In the genomic region with DNA sequence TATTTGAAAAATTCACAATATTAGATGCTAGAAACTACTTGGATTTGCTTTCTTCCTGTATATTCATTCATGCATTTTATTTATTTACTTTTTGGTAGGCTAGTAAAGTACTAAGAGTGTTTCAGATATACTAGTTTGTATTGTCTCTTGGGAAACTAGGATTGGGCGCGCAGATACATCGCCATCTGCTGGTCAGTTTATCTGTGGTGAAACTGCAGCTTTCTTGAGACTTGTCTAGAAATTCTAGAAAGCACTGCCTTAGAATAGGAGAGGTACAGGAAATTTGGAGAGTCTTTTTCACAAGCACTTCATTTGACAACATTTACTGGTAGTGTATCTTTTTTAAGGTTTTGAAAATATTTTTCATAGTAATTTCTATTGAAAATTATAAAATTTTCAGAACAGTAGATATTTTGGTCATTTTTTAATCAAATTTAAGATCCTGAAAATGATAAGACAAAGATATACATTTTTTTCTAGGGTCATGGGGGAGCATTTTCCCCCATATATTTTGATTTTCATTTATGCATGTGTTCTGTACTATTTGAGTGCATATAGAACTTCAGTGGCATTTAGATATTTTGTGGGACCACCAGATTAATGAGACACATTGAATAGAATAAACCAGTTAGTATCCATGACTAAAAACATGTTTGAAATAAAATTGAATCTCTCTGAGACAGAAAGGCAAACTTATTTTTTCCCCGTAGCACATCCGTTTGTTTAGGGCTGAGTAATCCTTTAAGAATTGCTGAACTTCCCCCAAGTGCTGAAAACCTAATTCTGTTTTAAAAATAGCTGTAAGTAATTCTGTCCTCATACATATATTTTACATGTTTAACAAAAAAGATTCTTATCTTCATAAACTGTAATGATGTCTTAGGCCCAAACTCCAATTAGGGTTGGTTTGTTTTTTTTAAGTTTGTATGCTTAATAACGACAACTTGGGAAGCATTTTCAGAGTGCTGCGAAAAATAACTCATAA, we compare ENCODE assay signal across 8 cellular contexts. TPM values are rescaled to one million over a fixed set of nuclear protein-coding genes. Genes with fewer than 3 reads are reported as not detected.
DNase-seq lines count a peak whose midpoint lies in the region; ATAC-seq and TF ChIP-seq lines count a peak whose summit lies in the region.

No MANE protein-coding gene starts in this region.

- H3K4me1 ChIP-seq in mucosa of descending colon (ENCODE audit: low read depth): no peaks in the 10 kb centered on the region

- TF ChIP-seq CTCF in GM06990 (IDR thresholded peaks at IDR 0.05; ENCODE audit: insufficient read depth, low read length, poor library complexity, severe bottlenecking): peak; percentile 78
- TF ChIP-seq CTCF in endothelial cell (IDR thresholded peaks at IDR 0.05; ENCODE audit: unreplicated experiment): peak; percentile 88
- TF ChIP-seq CTCF in mucosa of descending colon (IDR thresholded peaks at IDR 0.05): peak; percentile 59

- no peak overlapping the region for H3K4me3 ChIP-seq in GM06990 (replicated peaks; ENCODE audit: low read depth, low read length)
- no peak overlapping the region for H3K4me3 ChIP-seq in mucosa of descending colon

- H3K4me3 Mint-ChIP-seq in endothelial cell (ENCODE audit: unreplicated experiment): no peak overlapping the region

- H3K4me1 Mint-ChIP-seq in endothelial cell (ENCODE audit: unreplicated experiment): no peaks in the 10 kb centered on the region

- DNase-seq in GM06990 (ENCODE audit: extremely low read depth, insufficient read length) (peak; percentile 5), NCI-H69 (lab: John Stamatoyannopoulos, UW) (peak; percentile 83), endothelial cell (ENCODE audit: low spot score) (peak; percentile 54), mucosa of descending colon (peak in 2 of 3 donors; percentile 41 to 85)
- peak; percentile 31 to 32 for DNase-seq in activated CD4-positive, alpha-beta T cell treated with anti-CD3 and anti-CD28 coated beads, Interleukin-2, amount 50 U/mL, for 4 hours
- peak; percentile 5 to 13 for DNase-seq in stimulated activated CD8-positive, alpha-beta memory T cell treated with anti-CD3 and anti-CD28 coated beads, Interleukin-7, amount 100 ng/mL, for 4 hours (ENCODE audit: low read depth in 2 of 2)

- H3K36me3 Mint-ChIP-seq in endothelial cell (ENCODE audit: low read depth, unreplicated experiment): no peaks in the 10 kb centered on the region

- no peak overlapping the region for H3K27ac Mint-ChIP-seq in endothelial cell (ENCODE audit: unreplicated experiment)

- H3K27me3 Mint-ChIP-seq in endothelial cell (ENCODE audit: unreplicated experiment): no peaks in the 10 kb centered on the region

- ATAC-seq in HG03469 (IDR thresholded peaks at IDR 0.05; ENCODE audit: unreplicated experiment) (peak; percentile 58), mucosa of descending colon (peak; percentile 63), GM19023 (IDR thresholded peaks at IDR 0.05; ENCODE audit: unreplicated experiment) (no peak)

- no peaks in the 10 kb centered on the region for H3K9me3 ChIP-seq in mucosa of descending colon

- H3K9me3 Mint-ChIP-seq in endothelial cell (ENCODE audit: unreplicated experiment): no peaks in the 10 kb centered on the region

- H3K36me3 ChIP-seq in GM06990 (ENCODE audit: control insufficient read depth, insufficient read depth, low read length) (no peaks in the 10 kb centered on the region), mucosa of descending colon (ENCODE audit: low read depth) (no peaks in the 10 kb centered on the region)

- H3K27me3 ChIP-seq in GM06990 (replicated peaks; ENCODE audit: control insufficient read depth, insufficient read depth, low read length): no peaks in the 10 kb centered on the region

- intact Hi-C loops in mucosa of descending colon (cut with DNase I, micrococcal nuclease): loop anchor here in 1 of 2 donors (5.0 kb wide), 1 partner anchor 398 kb away; no protein-coding TSS in a partner anchor

RNA-seq across cellular contexts. Expression of a gene that starts 44.5 kb away (rescaled TPM):
- 10.1 TPM for total RNA-seq in endothelial cell (ENCODE audit: unreplicated experiment)
- 10 to 100 TPM in 1 of 3 donors, 1 to 10 TPM in 2; 7.4 to 13.6 (median 9.2) TPM for total RNA-seq in mucosa of descending colon

RNA-seq across cellular contexts. Expression of a gene that starts 44.7 kb away (rescaled TPM):
- 12.6 TPM for total RNA-seq in endothelial cell (ENCODE audit: unreplicated experiment)
- 10 to 100 TPM in 2 of 3 donors, 1 to 10 TPM in 1; 7.8 to 13.6 (median 10.8) TPM for total RNA-seq in mucosa of descending colon

Comparison
In these comparisons a context has a peak if more than half of its experiments do, and no peak if none do; other contexts are left out.
1. DNase-seq: peak in every context shown above with its lines; median percentile 83 in NCI-H69; 63 in mucosa of descending colon; 54 in endothelial cell; 32 in activated CD4-positive, alpha-beta T cell treated with anti-CD3 and anti-CD28 coated beads, Interleukin-2, amount 50 U/mL, for 4 hours; 9 in stimulated activated CD8-positive, alpha-beta memory T cell treated with anti-CD3 and anti-CD28 coated beads, Interleukin-7, amount 100 ng/mL, for 4 hours; 5 in GM06990.